22 cellular contexts compared by ENCODE assay signal in genomic region chr22:29787371-29787980, GRCh38. TPM values are rescaled to one million over a fixed set of nuclear protein-coding genes. Genes with fewer than 3 reads are reported as not detected.
A peak's percentile ranks its signal among the peaks of the same experiment; 100 is the strongest.
DNase-seq lines count a peak whose midpoint lies in the region; ATAC-seq, FAIRE-seq and TF ChIP-seq lines count a peak whose summit lies in the region.
"Had no signal": no experiment of that assay in that cellular context is flagged by ENCODE, and none has a peak within 500 bp of the region (broad histone marks: within the 10 kb centered on the region; RNA-seq: fewer than 3 reads in every experiment).

No MANE protein-coding gene starts in this region.

- no peak overlapping the region for H3K27ac ChIP-seq in naive thymus-derived CD4-positive, alpha-beta T cell (ENCODE audit: low read depth, low read length)
- H3K27ac ChIP-seq: brain microvascular endothelial cell, suprapubic skin had no signal

- no peaks in the 10 kb centered on the region for H3K9me3 Mint-ChIP-seq in activated naive CD4-positive, alpha-beta T cell treated with anti-CD3 and anti-CD28 coated beads, Interleukin-2, amount 50 U/mL, for 72 hours
- no peaks in the 10 kb centered on the region for H3K9me3 Mint-ChIP-seq in neural crest cell
- peaks cover 0 to 2% (median 0%) of the 10 kb centered on the region in 11 donors for H3K9me3 Mint-ChIP-seq in naive thymus-derived CD4-positive, alpha-beta T cell
- H3K9me3 Mint-ChIP-seq: activated naive CD4-positive, alpha-beta T cell treated with anti-CD3 and anti-CD28 coated beads, Interleukin-2, amount 10 ng/mL, durations not matched to agents 7 days and 5 days; HFFc6 had no signal

- DNase-seq in activated naive CD4-positive, alpha-beta T cell treated with anti-CD3 and anti-CD28 coated beads, Interleukin-2, amount 50 U/mL, for 72 hours (ENCODE audit: low spot score in 2 of 2), result no peak
- no peak for DNase-seq in activated naive CD4-positive, alpha-beta T cell (lab: John Stamatoyannopoulos, UW)
- DNase-seq in bronchial epithelial cell (ENCODE audit: low read depth) (peak; percentile 71), neural crest cell (ENCODE audit: low read depth, low spot score) (no peak), urothelium cell line (ENCODE audit: low spot score) (no peak), T-helper 2 cell (no peak), inferior parietal cortex (ENCODE audit: extremely low spot score) (no peak)
- no peak for DNase-seq in naive thymus-derived CD4-positive, alpha-beta T cell
- DNase-seq: activated naive CD4-positive, alpha-beta T cell treated with anti-CD3 and anti-CD28 coated beads, Interleukin-2, amount 10 ng/mL, durations not matched to agents 7 days and 5 days; brain microvascular endothelial cell; HFFc6; Kasumi-1; left colon; NCI-H1436; NCI-H226; NK-92 treated with Interleukin-12 subunit alpha and Interleukin-12 subunit beta, amount 100 ng/mL, for 24 hours; occipital lobe; RPMI8226; stimulated activated CD4-positive, alpha-beta T cell treated with anti-CD3 and anti-CD28 coated beads, Interleukin-2, amount 100 ng/mL, for 48 hours; SW 1271 had no signal

- no peaks in the 10 kb centered on the region for H3K27me3 Mint-ChIP-seq in neural crest cell (ENCODE audit: low read depth)
- H3K27me3 Mint-ChIP-seq in naive thymus-derived CD4-positive, alpha-beta T cell, result no peaks in the 10 kb centered on the region
- H3K27me3 Mint-ChIP-seq: activated naive CD4-positive, alpha-beta T cell treated with anti-CD3 and anti-CD28 coated beads, Interleukin-2, amount 10 ng/mL, durations not matched to agents 7 days and 5 days had no signal

- CTCF ChIA-PET in naive thymus-derived CD4-positive, alpha-beta T cell (lab: Charles Lee), result no interaction called here

- H3K4me1 Mint-ChIP-seq in neural crest cell, result peaks cover 15% of the 10 kb centered on the region
- peaks cover 0 to 4% (median 0%) of the 10 kb centered on the region in 7 donors for H3K4me1 Mint-ChIP-seq in naive thymus-derived CD4-positive, alpha-beta T cell
- H3K4me1 Mint-ChIP-seq: activated naive CD4-positive, alpha-beta T cell treated with anti-CD3 and anti-CD28 coated beads, Interleukin-2, amount 10 ng/mL, durations not matched to agents 7 days and 5 days had no signal

- peak overlapping the region; percentile 6 to 30 for H3K27ac Mint-ChIP-seq in activated naive CD4-positive, alpha-beta T cell treated with anti-CD3 and anti-CD28 coated beads, Interleukin-2, amount 50 U/mL, for 72 hours
- H3K27ac Mint-ChIP-seq in neural crest cell (ENCODE audit: unreplicated experiment), result peak overlapping the region; percentile 50
- peak overlapping the region in 1 of 9 donors; percentile 22 for H3K27ac Mint-ChIP-seq in naive thymus-derived CD4-positive, alpha-beta T cell
- H3K27ac Mint-ChIP-seq: activated naive CD4-positive, alpha-beta T cell treated with anti-CD3 and anti-CD28 coated beads, Interleukin-2, amount 10 ng/mL, durations not matched to agents 7 days and 5 days; HFFc6 had no signal

- ATAC-seq in activated naive CD4-positive, alpha-beta T cell treated with anti-CD3 and anti-CD28 coated beads, Interleukin-2, amount 50 U/mL, for 72 hours, result no peak
- no peak for ATAC-seq in naive thymus-derived CD4-positive, alpha-beta T cell
- ATAC-seq: left colon had no signal

- peaks cover 0 to 6% of the 10 kb centered on the region in 2 donors for H3K36me3 Mint-ChIP-seq in activated naive CD4-positive, alpha-beta T cell treated with anti-CD3 and anti-CD28 coated beads, Interleukin-2, amount 50 U/mL, for 72 hours
- peaks cover 6% of the 10 kb centered on the region for H3K36me3 Mint-ChIP-seq in neural crest cell (ENCODE audit: low read depth)
- H3K36me3 Mint-ChIP-seq in naive thymus-derived CD4-positive, alpha-beta T cell, result peaks cover 5 to 43% (median 14%) of the 10 kb centered on the region in 5 donors

- H3K9me3 ChIP-seq in naive thymus-derived CD4-positive, alpha-beta T cell (ENCODE audit: control insufficient read depth in 2 of 3, low read length in 3 of 3), result no peaks in the 10 kb centered on the region
- H3K9me3 ChIP-seq: suprapubic skin had no signal

- no peaks in the 10 kb centered on the region for H3K27me3 ChIP-seq in bronchial epithelial cell (ENCODE audit: control insufficient read depth, insufficient read depth, low read length)
- no peaks in the 10 kb centered on the region for H3K27me3 ChIP-seq in naive thymus-derived CD4-positive, alpha-beta T cell (ENCODE audit: control insufficient read depth in 2 of 2, insufficient read depth in 2 of 2, low read length in 2 of 2)
- H3K27me3 ChIP-seq: brain microvascular endothelial cell, suprapubic skin had no signal

- TF ChIP-seq CTCF in bronchial epithelial cell (IDR thresholded peaks at IDR 0.05; ENCODE audit: insufficient read depth, low read length, severe bottlenecking) (no peak), neural crest cell (conservative IDR thresholded peaks at IDR 0.05) (no peak)

- POLR2A ChIA-PET in naive thymus-derived CD4-positive, alpha-beta T cell (lab: Charles Lee), result no interaction called here

- H3K36me3 ChIP-seq in bronchial epithelial cell (ENCODE audit: control insufficient read depth, insufficient read depth, low read length), result peaks cover 23% of the 10 kb centered on the region
- peaks cover 0 to 56% (median 3%) of the 10 kb centered on the region in 3 experiments for H3K36me3 ChIP-seq in naive thymus-derived CD4-positive, alpha-beta T cell (ENCODE audit: control insufficient read depth in 2 of 3, insufficient read depth in 3 of 3, low read length in 3 of 3)

- no peak overlapping the region for H3K4me3 ChIP-seq in bronchial epithelial cell (ENCODE audit: low read depth, low read length)
- H3K4me3 ChIP-seq in naive thymus-derived CD4-positive, alpha-beta T cell (ENCODE audit: low read length), result no peak overlapping the region
- H3K4me3 ChIP-seq: suprapubic skin had no signal

- H3K4me1 ChIP-seq in naive thymus-derived CD4-positive, alpha-beta T cell (ENCODE audit: control insufficient read depth in 2 of 2, insufficient read depth in 2 of 2, low read length in 2 of 2), result no peaks in the 10 kb centered on the region

- FAIRE-seq in bronchial epithelial cell (lab: Jason Lieb, UNC) (no peak), urothelium cell line (lab: Jason Lieb, UNC) (peak; percentile 56)
- FAIRE-seq: frontal cortex had no signal

- peak overlapping the region; percentile 34 for H3K4me3 Mint-ChIP-seq in neural crest cell
- no peak overlapping the region for H3K4me3 Mint-ChIP-seq in naive thymus-derived CD4-positive, alpha-beta T cell
- H3K4me3 Mint-ChIP-seq: activated naive CD4-positive, alpha-beta T cell treated with anti-CD3 and anti-CD28 coated beads, Interleukin-2, amount 10 ng/mL, durations not matched to agents 7 days and 5 days; HFFc6 had no signal

- intact Hi-C loops in naive thymus-derived CD4-positive, alpha-beta T cell (cut with micrococcal nuclease), result no loop called here

RNA-seq across cellular contexts. Expression of gene UQCR10, which starts 20.3 kb away (rescaled TPM):
- 100 to 1,000 TPM in 1 of 2 donors, 10 to 100 TPM in 1; 72.2 to 107 TPM for total RNA-seq in activated naive CD4-positive, alpha-beta T cell treated with anti-CD3 and anti-CD28 coated beads, Interleukin-2, amount 50 U/mL, for 72 hours
- total RNA-seq in bronchial epithelial cell (42.4 and 88.2 TPM in 2 replicates), neural crest cell (116 and 120 TPM in 2 replicates)
- total RNA-seq in naive thymus-derived CD4-positive, alpha-beta T cell, result 10 to 100 TPM; 30.9 to 99.8 (median 50.0) TPM
- 100 to 1,000 TPM; 246 to 310 TPM for polyA plus RNA-seq in naive thymus-derived CD4-positive, alpha-beta T cell

RNA-seq across cellular contexts. Expression of gene ZMAT5, which starts 20.7 kb away (rescaled TPM):
- total RNA-seq in activated naive CD4-positive, alpha-beta T cell treated with anti-CD3 and anti-CD28 coated beads, Interleukin-2, amount 50 U/mL, for 72 hours, result 10 to 100 TPM; 16.3 to 18.6 TPM
- total RNA-seq in bronchial epithelial cell (24.2 and 24.7 TPM in 2 replicates), neural crest cell (25.3 and 26.2 TPM in 2 replicates)
- total RNA-seq in naive thymus-derived CD4-positive, alpha-beta T cell, result 10 to 100 TPM; 12.9 to 26.4 (median 14.7) TPM
- polyA plus RNA-seq in naive thymus-derived CD4-positive, alpha-beta T cell, result 10 to 100 TPM; 42.7 to 55.0 TPM

RNA-seq across cellular contexts. Expression of gene ASCC2, which starts 50.6 kb away (rescaled TPM):
- total RNA-seq in activated naive CD4-positive, alpha-beta T cell treated with anti-CD3 and anti-CD28 coated beads, Interleukin-2, amount 50 U/mL, for 72 hours, result 10 to 100 TPM; 55.0 to 73.2 TPM
- 26.1 and 35.1 TPM in 2 replicates for total RNA-seq in bronchial epithelial cell
- 44.6 and 45.6 TPM in 2 replicates for total RNA-seq in neural crest cell
- total RNA-seq in naive thymus-derived CD4-positive, alpha-beta T cell, result 100 to 1,000 TPM in 1 of 5 experiments, 10 to 100 TPM in 4; 90.2 to 101 (median 93.8) TPM
- polyA plus RNA-seq in naive thymus-derived CD4-positive, alpha-beta T cell, result 10 to 100 TPM; 48.7 to 79.3 TPM
